ENCODE assay signal across 1 cellular context in genomic region chr1:25847929-25848328, GRCh38.
TF ChIP-seq lines count a peak whose summit lies in the region.

No MANE protein-coding gene starts in this region.

TF ChIP-seq in K562, 482 proteins besides CTCF, POLR2A, EP300 and RAD21:
- TF ChIP-seq CEBPZ (IDR thresholded peaks at IDR 0.05; ENCODE audit: borderline replicate concordance, low read depth, low read length) (no peak), RFX1 (IDR thresholded peaks at IDR 0.05) (peak; percentile 65)
